19 cellular contexts compared by ENCODE assay signal in the genomic region with DNA sequence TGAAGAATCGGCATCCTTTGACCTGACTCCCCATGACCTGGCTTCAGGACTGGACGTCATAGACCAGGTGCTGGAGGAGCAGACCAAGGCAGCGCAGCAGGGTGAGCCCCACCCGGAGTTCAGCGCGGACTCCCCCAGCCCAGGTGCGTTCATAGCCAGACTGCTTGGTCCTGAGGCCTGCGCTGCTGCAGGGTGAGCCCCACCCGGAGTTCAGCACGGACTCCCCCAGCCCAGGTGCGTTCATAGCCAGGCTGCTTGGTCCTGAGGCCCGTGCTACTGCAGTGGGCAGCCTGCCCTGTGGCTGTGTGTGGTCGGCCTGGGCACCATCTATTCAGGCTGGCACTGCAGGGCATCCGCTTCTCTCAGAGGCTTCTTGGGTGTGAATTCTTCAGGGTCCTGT. TPM values are rescaled to one million over a fixed set of nuclear protein-coding genes. Genes with fewer than 3 reads are reported as not detected.
DNase-seq lines count a peak whose midpoint lies in the region; ATAC-seq and TF ChIP-seq lines count a peak whose summit lies in the region.
"Had no signal": no experiment of that assay in that cellular context is flagged by ENCODE, and none has a peak within 500 bp of the region (broad histone marks: within the 10 kb centered on the region; RNA-seq: fewer than 3 reads in every experiment).

No MANE protein-coding gene starts in this region.

- H3K36me3 Mint-ChIP-seq in activated naive CD8-positive, alpha-beta T cell treated with anti-CD3 and anti-CD28 coated beads, Interleukin-2, amount 50 U/mL, for 24 hours (ENCODE audit: low read depth), result peaks cover 21% of the 10 kb centered on the region
- H3K36me3 Mint-ChIP-seq in activated naive CD8-positive, alpha-beta T cell treated with anti-CD3 and anti-CD28 coated beads for 36 hours, result peaks cover 17% of the 10 kb centered on the region
- H3K36me3 Mint-ChIP-seq in stimulated activated effector memory CD8-positive, alpha-beta T cell treated with anti-CD3 and anti-CD28 coated beads, Interleukin-12 subunit alpha, Interleukin-12 subunit beta, amount 100 ng/mL, for 72 hours, result peaks cover 57% of the 10 kb centered on the region

- WGBS in lung, 2 donors, result 90 to 97% methylated on average over 14 of the region's 14 CpGs

- no peak overlapping the region for H3K4me3 ChIP-seq in RWPE2 (ENCODE audit: severe bottlenecking)
- H3K4me3 ChIP-seq in lung, result no peak overlapping the region
- H3K4me3 ChIP-seq: A549, GM23338 had no signal

- no peaks in the 10 kb centered on the region for H3K27me3 Mint-ChIP-seq in activated naive CD8-positive, alpha-beta T cell treated with anti-CD3 and anti-CD28 coated beads, Interleukin-2, amount 50 U/mL, for 24 hours
- H3K27me3 Mint-ChIP-seq in activated naive CD8-positive, alpha-beta T cell treated with anti-CD3 and anti-CD28 coated beads for 36 hours, result no peaks in the 10 kb centered on the region
- H3K27me3 Mint-ChIP-seq: CD4-positive, alpha-beta T cell had no signal

- H3K9me3 Mint-ChIP-seq in activated naive CD8-positive, alpha-beta T cell treated with anti-CD3 and anti-CD28 coated beads, Interleukin-2, amount 50 U/mL, for 24 hours, result no peaks in the 10 kb centered on the region
- H3K9me3 Mint-ChIP-seq in activated naive CD8-positive, alpha-beta T cell treated with anti-CD3 and anti-CD28 coated beads for 36 hours, result no peaks in the 10 kb centered on the region
- H3K9me3 Mint-ChIP-seq in stimulated activated effector memory CD8-positive, alpha-beta T cell treated with anti-CD3 and anti-CD28 coated beads, Interleukin-12 subunit alpha, Interleukin-12 subunit beta, amount 100 ng/mL, for 72 hours, result no peaks in the 10 kb centered on the region
- H3K9me3 Mint-ChIP-seq: CD4-positive, alpha-beta T cell; GM23338 had no signal

- H3K36me3 ChIP-seq in RWPE2 (ENCODE audit: low read depth), result peaks cover 70% of the 10 kb centered on the region
- peaks cover 6 to 41% of the 10 kb centered on the region in 2 donors for H3K36me3 ChIP-seq in lung (ENCODE audit: control insufficient read depth in 2 of 2, insufficient read depth in 2 of 2, low read length in 2 of 2)

- peak; percentile 20 for ATAC-seq in activated naive CD8-positive, alpha-beta T cell treated with anti-CD3 and anti-CD28 coated beads, Interleukin-2, amount 50 U/mL, for 24 hours
- no peak for ATAC-seq in RWPE2 (ENCODE audit: low read depth)
- ATAC-seq in lung (ENCODE audit: insufficient read depth, low FRiP score), result peak; percentile 11
- ATAC-seq in stimulated activated effector memory CD8-positive, alpha-beta T cell treated with anti-CD3 and anti-CD28 coated beads, Interleukin-12 subunit alpha, Interleukin-12 subunit beta, amount 100 ng/mL, for 72 hours, result peak; percentile 31
- no peak for ATAC-seq in HG03039 (IDR thresholded peaks at IDR 0.05; ENCODE audit: unreplicated experiment)
- ATAC-seq in GM18868 (IDR thresholded peaks at IDR 0.05; ENCODE audit: unreplicated experiment), result no peak
- ATAC-seq: A549, GM23338 had no signal

- H3K4me1 ChIP-seq in RWPE2 (ENCODE audit: insufficient read depth, poor library complexity, severe bottlenecking) (no peaks in the 10 kb centered on the region), lung (ENCODE audit: control insufficient read depth in 2 of 2, insufficient read depth in 2 of 2, low read length in 2 of 2) (no peaks in the 10 kb centered on the region)
- H3K4me1 ChIP-seq: A549, Caco-2 had no signal

- no peaks in the 10 kb centered on the region for H3K9me3 ChIP-seq in RWPE2 (ENCODE audit: severe bottlenecking)
- H3K9me3 ChIP-seq in lung (ENCODE audit: control insufficient read depth in 2 of 2, insufficient read depth in 1 of 2, low read length in 1 of 2), result no peaks in the 10 kb centered on the region
- H3K9me3 ChIP-seq: A549, Caco-2 had no signal

- TF ChIP-seq CTCF in RWPE2 (IDR thresholded peaks at IDR 0.05; ENCODE audit: poor library complexity, severe bottlenecking) (no peak), lung (IDR thresholded peaks at IDR 0.05; ENCODE audit: control extremely low read depth, extremely low read depth) (no peak)

- H3K4me1 Mint-ChIP-seq in activated naive CD8-positive, alpha-beta T cell treated with anti-CD3 and anti-CD28 coated beads, Interleukin-2, amount 50 U/mL, for 24 hours, result no peaks in the 10 kb centered on the region
- H3K4me1 Mint-ChIP-seq in activated naive CD8-positive, alpha-beta T cell treated with anti-CD3 and anti-CD28 coated beads for 36 hours, result no peaks in the 10 kb centered on the region
- H3K4me1 Mint-ChIP-seq in stimulated activated effector memory CD8-positive, alpha-beta T cell treated with anti-CD3 and anti-CD28 coated beads, Interleukin-12 subunit alpha, Interleukin-12 subunit beta, amount 100 ng/mL, for 72 hours, result no peaks in the 10 kb centered on the region
- H3K4me1 Mint-ChIP-seq: GM23338 had no signal

- H3K27me3 ChIP-seq in RWPE2 (ENCODE audit: insufficient read depth, poor library complexity, severe bottlenecking) (no peaks in the 10 kb centered on the region), lung (ENCODE audit: control insufficient read depth, insufficient read depth) (no peaks in the 10 kb centered on the region)

- H3K27ac ChIP-seq in RWPE2 (ENCODE audit: poor library complexity, severe bottlenecking), result no peak overlapping the region
- no peak overlapping the region for H3K27ac ChIP-seq in lung (ENCODE audit: low read depth in 1 of 2, low read length in 1 of 2)
- H3K27ac ChIP-seq: 22Rv1, A549, C4-2B had no signal

- H3K27ac Mint-ChIP-seq in activated naive CD8-positive, alpha-beta T cell treated with anti-CD3 and anti-CD28 coated beads, Interleukin-2, amount 50 U/mL, for 24 hours, result no peak overlapping the region
- no peak overlapping the region for H3K27ac Mint-ChIP-seq in activated naive CD8-positive, alpha-beta T cell treated with anti-CD3 and anti-CD28 coated beads for 36 hours
- H3K27ac Mint-ChIP-seq in stimulated activated effector memory CD8-positive, alpha-beta T cell treated with anti-CD3 and anti-CD28 coated beads, Interleukin-12 subunit alpha, Interleukin-12 subunit beta, amount 100 ng/mL, for 72 hours, result no peak overlapping the region
- H3K27ac Mint-ChIP-seq: CD4-positive, alpha-beta T cell; GM23338 had no signal

- no peak overlapping the region for H3K4me3 Mint-ChIP-seq in activated naive CD8-positive, alpha-beta T cell treated with anti-CD3 and anti-CD28 coated beads, Interleukin-2, amount 50 U/mL, for 24 hours
- no peak overlapping the region for H3K4me3 Mint-ChIP-seq in activated naive CD8-positive, alpha-beta T cell treated with anti-CD3 and anti-CD28 coated beads for 36 hours
- H3K4me3 Mint-ChIP-seq in stimulated activated effector memory CD8-positive, alpha-beta T cell treated with anti-CD3 and anti-CD28 coated beads, Interleukin-12 subunit alpha, Interleukin-12 subunit beta, amount 100 ng/mL, for 72 hours, result no peak overlapping the region
- H3K4me3 Mint-ChIP-seq: CD4-positive, alpha-beta T cell; GM23338 had no signal

- no peak for DNase-seq in activated naive CD8-positive, alpha-beta T cell treated with anti-CD3 and anti-CD28 coated beads, Interleukin-2, amount 50 U/mL, for 24 hours
- DNase-seq in activated naive CD8-positive, alpha-beta T cell treated with anti-CD3 and anti-CD28 coated beads for 36 hours, result no peak
- peak; percentile 80 for DNase-seq in RWPE2 (ENCODE audit: low spot score)
- DNase-seq in lung (ENCODE audit: low spot score), result no peak
- no peak for DNase-seq in stimulated activated effector memory CD8-positive, alpha-beta T cell treated with anti-CD3 and anti-CD28 coated beads, Interleukin-12 subunit alpha, Interleukin-12 subunit beta, amount 100 ng/mL, for 72 hours (ENCODE audit: low spot score in 2 of 2)
- DNase-seq in DMS 273 (lab: John Stamatoyannopoulos, UW; ENCODE audit: unreplicated experiment), result no peak
- DNase-seq: AML-193; Caco-2; CD4-positive, alpha-beta T cell; DMS79 treated with DMSO at 0.1 percent for 48 hours; EL; HCEC 1CT had no signal

RNA-seq across cellular contexts. Expression of a gene that starts 15.8 kb away (rescaled TPM):
- total RNA-seq in activated naive CD8-positive, alpha-beta T cell treated with anti-CD3 and anti-CD28 coated beads for 36 hours, result 10 to 100 TPM; 43.9 to 44.8 TPM
- 10 to 100 TPM; 19.7 to 45.8 TPM for total RNA-seq in lung
- 10 to 100 TPM; 12.4 to 15.6 TPM for polyA plus RNA-seq in lung

RNA-seq across cellular contexts. Expression of a gene that starts 20.7 kb away (rescaled TPM):
- total RNA-seq in activated naive CD8-positive, alpha-beta T cell treated with anti-CD3 and anti-CD28 coated beads for 36 hours, result 10 to 100 TPM; 10.2 to 11.7 TPM
- total RNA-seq in lung, result 10 to 100 TPM; 15.8 to 18.2 TPM
- 10 to 100 TPM; 13.6 to 20.9 TPM for polyA plus RNA-seq in lung

RNA-seq across cellular contexts. Expression of a gene that starts 22.5 kb away (rescaled TPM):
- not detected for total RNA-seq in activated naive CD8-positive, alpha-beta T cell treated with anti-CD3 and anti-CD28 coated beads for 36 hours
- total RNA-seq in lung, result 10 to 100 TPM in 1 of 2 donors, 1 to 10 TPM in 1; 1.6 to 19.8 TPM
- polyA plus RNA-seq in lung, result 100 to 1,000 TPM in 1 of 2 donors, 10 to 100 TPM in 1; 45.5 to 195 TPM
- total RNA-seq: Caco-2, G401 had no signal
- polyA plus RNA-seq: GM23338 had no signal

RNA-seq across cellular contexts. Expression of a gene that starts 33.8 kb away (rescaled TPM):
- total RNA-seq in activated naive CD8-positive, alpha-beta T cell treated with anti-CD3 and anti-CD28 coated beads for 36 hours, result 10 to 100 TPM; 49.5 to 50.1 TPM
- total RNA-seq in lung, result 10 to 100 TPM; 29.8 to 56.0 TPM
- polyA plus RNA-seq in lung, result 10 to 100 TPM; 43.9 to 50.8 TPM

RNA-seq across cellular contexts. Expression of a gene that starts 33.9 kb away (rescaled TPM):
- total RNA-seq in activated naive CD8-positive, alpha-beta T cell treated with anti-CD3 and anti-CD28 coated beads for 36 hours, result 10 to 100 TPM; 22.0 to 22.1 TPM
- total RNA-seq in lung, result 10 to 100 TPM; 18.3 to 32.9 TPM
- polyA plus RNA-seq in lung, result 10 to 100 TPM; 34.5 to 45.0 TPM

Comparison
In these comparisons a context has a peak if more than half of its experiments do, and no peak if none do; other contexts are left out.
1. ATAC-seq: peak in activated naive CD8-positive, alpha-beta T cell treated with anti-CD3 and anti-CD28 coated beads, Interleukin-2, amount 50 U/mL, for 24 hours (single experiment), lung (single experiment) and stimulated activated effector memory CD8-positive, alpha-beta T cell treated with anti-CD3 and anti-CD28 coated beads, Interleukin-12 subunit alpha, Interleukin-12 subunit beta, amount 100 ng/mL, for 72 hours (single experiment); none in RWPE2 (single experiment), HG03039 (single experiment) and GM18868 (single experiment).